In the genomic region with DNA sequence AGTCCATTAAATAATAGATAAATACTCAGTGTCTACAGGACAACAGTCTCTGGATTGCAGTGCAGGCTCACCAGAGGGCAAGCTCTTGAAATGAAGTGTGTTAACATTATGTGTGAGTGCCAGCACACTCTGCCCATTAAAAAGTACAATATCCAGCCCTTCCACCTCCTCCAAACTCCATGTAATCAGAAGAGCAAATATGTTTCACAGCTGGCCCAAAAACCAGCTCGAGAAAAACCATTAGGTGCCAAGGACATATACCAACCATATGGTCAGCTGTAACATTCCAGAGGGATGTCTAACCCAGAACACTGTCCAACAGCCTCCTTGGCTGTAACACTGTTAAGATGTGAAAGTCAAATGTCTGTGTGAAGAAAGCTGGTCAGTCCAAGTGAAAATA, we compare ENCODE assay signal across 14 cellular contexts.
A peak's percentile ranks its signal among the peaks of the same experiment; 100 is the strongest.
DNase-seq lines count a peak whose midpoint lies in the region; ATAC-seq and TF ChIP-seq lines count a peak whose summit lies in the region.
"Had no signal": no experiment of that assay in that cellular context is flagged by ENCODE, and none has a peak within 500 bp of the region (broad histone marks: within the 10 kb centered on the region; RNA-seq: fewer than 3 reads in every experiment).

No MANE protein-coding gene starts in this region.

- DNase-seq in GM04503 (ENCODE audit: low read depth) (peak; percentile 26), M059J (ENCODE audit: low read depth) (peak; percentile 3), cardiac fibroblast (ENCODE audit: low read depth in 2 of 2) (peak; percentile 42 to 64), non-pigmented ciliary epithelial cell (ENCODE audit: low read depth) (peak; percentile 8)
- DNase-seq in activated CD4-positive, alpha-beta T cell treated with anti-CD3 and anti-CD28 coated beads, Interleukin-2, amount 50 U/mL, for 48 hours: no peak
- DNase-seq: Caco-2; cerebellar nuclear complex; MV-4-11; NCI-H345; sigmoid colon; stimulated activated naive CD4-positive, alpha-beta T cell had no signal

- TF ChIP-seq CTCF in cardiac fibroblast (IDR thresholded peaks at IDR 0.05; ENCODE audit: low read depth, low read length): no peak

- no peak overlapping the region for H3K4me3 ChIP-seq in cardiac fibroblast (replicated peaks in 1 of 2; ENCODE audit: low read depth in 2 of 2, low read length in 2 of 2)
- H3K4me3 ChIP-seq: sigmoid colon, vagina had no signal

- ATAC-seq in HG03196 (IDR thresholded peaks at IDR 0.05; ENCODE audit: unreplicated experiment) (no peak), GM19324 (IDR thresholded peaks at IDR 0.05; ENCODE audit: low FRiP score, unreplicated experiment) (no peak)

Comparison
In these comparisons a context has a peak if more than half of its experiments do, and no peak if none do; other contexts are left out.
1. DNase-seq: peak in GM04503 (single experiment), M059J (single experiment), cardiac fibroblast (2 of 2) and non-pigmented ciliary epithelial cell (single experiment); none in activated CD4-positive, alpha-beta T cell treated with anti-CD3 and anti-CD28 coated beads, Interleukin-2, amount 50 U/mL, for 48 hours (0 of 2).